In the genomic region with DNA sequence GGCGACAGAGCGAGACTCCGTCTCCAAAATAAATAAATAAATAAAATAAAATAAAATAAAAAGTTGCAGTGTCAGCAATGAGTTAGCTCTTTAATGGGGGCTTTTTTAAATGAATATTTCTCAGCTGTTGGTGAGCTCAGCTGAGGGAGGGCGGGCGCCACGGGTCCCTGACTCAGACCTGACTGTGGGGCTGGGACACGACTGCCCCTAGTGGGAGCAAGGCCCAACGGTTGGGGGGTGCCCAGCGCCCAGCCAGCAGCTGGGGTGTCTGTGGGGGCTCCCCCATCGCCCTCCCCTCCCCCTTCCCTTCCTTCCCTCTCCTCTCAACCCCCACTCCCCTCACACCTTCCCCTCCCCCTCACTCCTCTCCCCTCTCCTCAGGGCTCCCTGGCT, we compare ENCODE assay signal across 8 cellular contexts. TPM values are rescaled to one million over a fixed set of nuclear protein-coding genes. Genes with fewer than 3 reads are reported as not detected.
DNase-seq lines count a peak whose midpoint lies in the region; ATAC-seq and TF ChIP-seq lines count a peak whose summit lies in the region.

No MANE protein-coding gene starts in this region.

- H3K27me3 Mint-ChIP-seq in osteocyte (ENCODE audit: unreplicated experiment) = no peaks in the 10 kb centered on the region

- H3K9me3 Mint-ChIP-seq in osteocyte (ENCODE audit: unreplicated experiment) = no peaks in the 10 kb centered on the region

- H3K4me3 Mint-ChIP-seq in osteocyte (ENCODE audit: unreplicated experiment) = no peak overlapping the region

- peak; percentile 44 for ATAC-seq in HG02759 (IDR thresholded peaks at IDR 0.05; ENCODE audit: unreplicated experiment)
- ATAC-seq in GM21619 (IDR thresholded peaks at IDR 0.05; ENCODE audit: unreplicated experiment) = no peak

- H3K27ac Mint-ChIP-seq in osteocyte (ENCODE audit: unreplicated experiment) = no peak overlapping the region

- H3K36me3 Mint-ChIP-seq in osteocyte (ENCODE audit: unreplicated experiment) = no peaks in the 10 kb centered on the region

- peak; percentile 61 for TF ChIP-seq CTCF in osteocyte (IDR thresholded peaks at IDR 0.05)

- peak; percentile 79 for DNase-seq in AG08396 (ENCODE audit: low spot score)
- DNase-seq in T-helper 9 cell = peak; percentile 58
- peak; percentile 53 for DNase-seq in amniotic epithelial cell (ENCODE audit: low read depth)
- DNase-seq in osteocyte (ENCODE audit: extremely low spot score, unreplicated experiment) = no peak
- no peak for DNase-seq in inferior parietal cortex (ENCODE audit: extremely low spot score)
- DNase-seq in NCI-H2196 (lab: John Stamatoyannopoulos, UW; ENCODE audit: unreplicated experiment) = no peak

- H3K4me1 Mint-ChIP-seq in osteocyte (ENCODE audit: unreplicated experiment) = peaks cover 51% of the 10 kb centered on the region

RNA-seq across cellular contexts. Expression of a gene that starts 46.6 kb away (rescaled TPM):
- 12.9 and 14.6 TPM in 2 replicates for total RNA-seq in osteocyte

Comparison
In these comparisons a context has a peak if more than half of its experiments do, and no peak if none do; other contexts are left out.
1. DNase-seq: peak in AG08396 (single experiment), T-helper 9 cell (single experiment) and amniotic epithelial cell (single experiment); none in osteocyte (single experiment), inferior parietal cortex (single experiment) and NCI-H2196 (single experiment).